In genomic region chr5:38069360-38069759, GRCh38 we compare ENCODE assay signal across 1 cellular context.
A peak's percentile ranks its signal among the peaks of the same experiment; 100 is the strongest.
TF ChIP-seq lines count a peak whose summit lies in the region.

No MANE protein-coding gene starts in this region.

TF ChIP-seq in HepG2, 621 proteins besides CTCF, POLR2A, EP300 and RAD21 (continued from another document and continues in another):
- TF ChIP-seq MTF1 (CRISPR knock-in tag; IDR thresholded peaks at IDR 0.05) (no peak), TRIM22 (IDR thresholded peaks at IDR 0.05) (no peak), RARA (CRISPR knock-in tag; IDR thresholded peaks at IDR 0.05) (peak; percentile 89), WIZ (CRISPR knock-in tag; IDR thresholded peaks at IDR 0.05) (no peak), ESRRA (CRISPR knock-in tag; IDR thresholded peaks at IDR 0.05; ENCODE audit: low read depth) (no peak), FIP1L1 (IDR thresholded peaks at IDR 0.05; ENCODE audit: borderline replicate concordance, insufficient read depth, low read depth, low read length) (no peak), ZNF574 (CRISPR knock-in tag; IDR thresholded peaks at IDR 0.05) (peak; percentile 30; the same call in 1 of the 2 replicates), AKNA (CRISPR knock-in tag; IDR thresholded peaks at IDR 0.05; ENCODE audit: borderline replicate concordance) (no peak), ZSCAN25 (CRISPR knock-in tag; IDR thresholded peaks at IDR 0.05) (no peak), SRSF9 (IDR thresholded peaks at IDR 0.05; ENCODE audit: borderline replicate concordance, insufficient read depth, low read depth, low read length, poor library complexity, severe bottlenecking) (no peak), NFYC (CRISPR knock-in tag; IDR thresholded peaks at IDR 0.05) (no peak), ZMYM4 (CRISPR knock-in tag; IDR thresholded peaks at IDR 0.05) (peak; percentile 54; the same call in 1 of the 2 replicates), ZNF670 (CRISPR knock-in tag; IDR thresholded peaks at IDR 0.05; ENCODE audit: borderline replicate concordance) (no peak), GATAD1 (CRISPR knock-in tag; IDR thresholded peaks at IDR 0.05) (no peak), ZFP91 (CRISPR knock-in tag; IDR thresholded peaks at IDR 0.05; ENCODE audit: borderline replicate concordance) (no peak), ARNT (IDR thresholded peaks at IDR 0.05) (no peak), HOMEZ (CRISPR knock-in tag; IDR thresholded peaks at IDR 0.05; ENCODE audit: low read depth) (peak; percentile 61; the same call in 1 of the 2 replicates), TBL1XR1 (IDR thresholded peaks at IDR 0.05; ENCODE audit: borderline replicate concordance, low read length, partially characterized antibody) (peak; percentile 98), NR2C2 (CRISPR knock-in tag; IDR thresholded peaks at IDR 0.05; ENCODE audit: borderline replicate concordance) (peak; percentile 42; the same call in 1 of the 2 replicates), ELF3 (CRISPR knock-in tag; IDR thresholded peaks at IDR 0.05) (no peak), ZNF256 (CRISPR knock-in tag; conservative IDR thresholded peaks at IDR 0.05) (0 out of 2 replicates have a peak, but pooled peaks have one; percentile 35), HOXA5 (CRISPR knock-in tag; IDR thresholded peaks at IDR 0.05) (no peak), GRHL1 (CRISPR knock-in tag; conservative IDR thresholded peaks at IDR 0.05) (no peak), NFRKB (IDR thresholded peaks at IDR 0.05) (no peak), HDAC2 (CRISPR knock-in tag; IDR thresholded peaks at IDR 0.05) (peak; percentile 61), MED1 (CRISPR knock-in tag; IDR thresholded peaks at IDR 0.05) (peak; percentile 68), ZBTB44 (CRISPR knock-in tag; IDR thresholded peaks at IDR 0.05) (no peak), PCBP2 (optimal IDR thresholded peaks at IDR 0.05; ENCODE audit: low read depth, low read length, poor library complexity, severe bottlenecking) (no peak), ZNF296 (CRISPR knock-in tag; conservative IDR thresholded peaks at IDR 0.05) (no peak), ZBTB46 (CRISPR knock-in tag; IDR thresholded peaks at IDR 0.05; ENCODE audit: borderline replicate concordance) (no peak), ZSCAN30 (CRISPR knock-in tag; IDR thresholded peaks at IDR 0.05) (no peak), ZSCAN21 (CRISPR knock-in tag; IDR thresholded peaks at IDR 0.05; ENCODE audit: borderline replicate concordance) (no peak), ZNF431 (CRISPR knock-in tag; IDR thresholded peaks at IDR 0.05; ENCODE audit: borderline replicate concordance, low read depth) (no peak), TCF7 (IDR thresholded peaks at IDR 0.05; ENCODE audit: low read depth) (0 out of 2 replicates have a peak, but pooled peaks have one; percentile 27), ZNF710 (CRISPR knock-in tag; IDR thresholded peaks at IDR 0.05; ENCODE audit: borderline replicate concordance) (no peak), YY1 (IDR thresholded peaks at IDR 0.05; ENCODE audit: insufficient read depth, insufficient replicate concordance, low read depth, low read length) (no peak)
